In genomic region chr7:140317999-140318398, GRCh38 we compare ENCODE assay signal across 24 cellular contexts.
"Had no signal": no experiment of that assay in that cellular context is flagged by ENCODE, and none has a peak within 500 bp of the region (broad histone marks: within the 10 kb centered on the region; RNA-seq: fewer than 3 reads in every experiment).

No MANE protein-coding gene starts in this region.

- H3K27ac ChIP-seq: adrenal gland, body of pancreas, dorsolateral prefrontal cortex had no signal

- H3K4me3 Mint-ChIP-seq: activated CD4-positive, alpha-beta memory T cell treated with anti-CD3 and anti-CD28 coated beads for 36 hours; activated CD8-positive, alpha-beta memory T cell treated with anti-CD3 and anti-CD28 coated beads, Interleukin-2, amount 10 ng/mL, durations not matched to agents 7 days and 5 days; activated CD8-positive, alpha-beta T cell treated with anti-CD3 and anti-CD28 coated beads, Interleukin-2, amount 10 ng/mL, durations not matched to agents 7 days and 5 days; activated naive CD4-positive, alpha-beta T cell treated with anti-CD3 and anti-CD28 coated beads for 36 hours; activated naive CD4-positive, alpha-beta T cell treated with anti-CD3 and anti-CD28 coated beads, Interleukin-2, amount 50 U/mL, for 24 hours; activated naive CD8-positive, alpha-beta T cell treated with anti-CD3 and anti-CD28 coated beads for 36 hours; activated naive CD8-positive, alpha-beta T cell treated with anti-CD3 and anti-CD28 coated beads, Interleukin-2, amount 50 U/mL, for 24 hours; activated T-helper 1 cell treated with anti-CD3 and anti-CD28 coated beads, Interleukin-12 subunit alpha, Interleukin-12 subunit beta, Interleukin-2, Interleukin-4 antibody, amounts not matched to agents 30 ng/mL and 10 ng/mL and 1 ng/mL, durations not matched to agents 14 hours and 24 hours and 36 hours; endodermal cell had no signal

- H3K27ac Mint-ChIP-seq: activated CD8-positive, alpha-beta memory T cell treated with anti-CD3 and anti-CD28 coated beads, Interleukin-2, amount 10 ng/mL, durations not matched to agents 7 days and 5 days; activated CD8-positive, alpha-beta T cell treated with anti-CD3 and anti-CD28 coated beads, Interleukin-2, amount 10 ng/mL, durations not matched to agents 7 days and 5 days; activated naive CD4-positive, alpha-beta T cell treated with anti-CD3 and anti-CD28 coated beads for 36 hours; activated naive CD4-positive, alpha-beta T cell treated with anti-CD3 and anti-CD28 coated beads, Interleukin-2, amount 50 U/mL, for 24 hours; activated naive CD8-positive, alpha-beta T cell treated with anti-CD3 and anti-CD28 coated beads for 36 hours; activated naive CD8-positive, alpha-beta T cell treated with anti-CD3 and anti-CD28 coated beads, Interleukin-2, amount 50 U/mL, for 24 hours; endodermal cell had no signal

- H3K9me3 Mint-ChIP-seq: activated naive CD4-positive, alpha-beta T cell treated with anti-CD3 and anti-CD28 coated beads for 36 hours; activated naive CD8-positive, alpha-beta T cell treated with anti-CD3 and anti-CD28 coated beads for 36 hours had no signal

- H3K27me3 Mint-ChIP-seq: activated CD4-positive, alpha-beta memory T cell treated with anti-CD3 and anti-CD28 coated beads for 36 hours; activated CD8-positive, alpha-beta memory T cell treated with anti-CD3 and anti-CD28 coated beads, Interleukin-2, amount 10 ng/mL, durations not matched to agents 7 days and 5 days; activated naive CD8-positive, alpha-beta T cell treated with anti-CD3 and anti-CD28 coated beads for 36 hours; activated naive CD8-positive, alpha-beta T cell treated with anti-CD3 and anti-CD28 coated beads, Interleukin-2, amount 50 U/mL, for 24 hours had no signal

- H3K4me1 Mint-ChIP-seq: activated naive CD4-positive, alpha-beta T cell treated with anti-CD3 and anti-CD28 coated beads, Interleukin-2, amount 50 U/mL, for 24 hours had no signal

- H3K27me3 ChIP-seq: adrenal gland, body of pancreas, dorsolateral prefrontal cortex had no signal

- H3K9me3 ChIP-seq: adrenal gland, body of pancreas had no signal

- ATAC-seq: activated CD8-positive, alpha-beta memory T cell treated with anti-CD3 and anti-CD28 coated beads, Interleukin-2, amount 10 ng/mL, durations not matched to agents 7 days and 5 days; activated CD8-positive, alpha-beta T cell treated with anti-CD3 and anti-CD28 coated beads, Interleukin-2, amount 10 ng/mL, durations not matched to agents 7 days and 5 days; body of pancreas; esophagus mucosa had no signal

- DNase-seq: activated CD4-positive, alpha-beta T cell treated with anti-CD3 and anti-CD28 coated beads for 1 hour; activated CD4-positive, CD25-positive, alpha-beta regulatory T cell; activated CD8-positive, alpha-beta memory T cell treated with anti-CD3 and anti-CD28 coated beads, Interleukin-2, amount 10 ng/mL, durations not matched to agents 7 days and 5 days; activated CD8-positive, alpha-beta memory T cell treated with anti-CD3 and anti-CD28 coated beads, Interleukin-2, amount 50 U/mL, for 4 hours; activated CD8-positive, alpha-beta T cell treated with anti-CD3 and anti-CD28 coated beads, Interleukin-2, amount 10 ng/mL, durations not matched to agents 7 days and 5 days; activated effector memory CD4-positive, alpha-beta T cell treated with anti-CD3 and anti-CD28 coated beads, Interleukin-2, amount 50 U/mL, for 16 hours; activated naive CD4-positive, alpha-beta T cell treated with anti-CD3 and anti-CD28 coated beads for 36 hours; activated naive CD8-positive, alpha-beta T cell treated with anti-CD3 and anti-CD28 coated beads for 36 hours; activated naive CD8-positive, alpha-beta T cell treated with anti-CD3 and anti-CD28 coated beads, Interleukin-2, amount 50 U/mL, for 24 hours; activated T-cell treated with anti-CD3 and anti-CD28 coated beads, Interleukin-2, amount 50 U/mL, for 1 hour; activated T-cell treated with anti-CD3 and anti-CD28 coated beads, Interleukin-2, amount 50 U/mL, for 48 hours; aorta; caudate nucleus; dorsolateral prefrontal cortex; effector memory CD4-positive, alpha-beta T cell; endodermal cell; foreskin fibroblast; T-helper 1 cell had no signal
